In the genomic region with DNA sequence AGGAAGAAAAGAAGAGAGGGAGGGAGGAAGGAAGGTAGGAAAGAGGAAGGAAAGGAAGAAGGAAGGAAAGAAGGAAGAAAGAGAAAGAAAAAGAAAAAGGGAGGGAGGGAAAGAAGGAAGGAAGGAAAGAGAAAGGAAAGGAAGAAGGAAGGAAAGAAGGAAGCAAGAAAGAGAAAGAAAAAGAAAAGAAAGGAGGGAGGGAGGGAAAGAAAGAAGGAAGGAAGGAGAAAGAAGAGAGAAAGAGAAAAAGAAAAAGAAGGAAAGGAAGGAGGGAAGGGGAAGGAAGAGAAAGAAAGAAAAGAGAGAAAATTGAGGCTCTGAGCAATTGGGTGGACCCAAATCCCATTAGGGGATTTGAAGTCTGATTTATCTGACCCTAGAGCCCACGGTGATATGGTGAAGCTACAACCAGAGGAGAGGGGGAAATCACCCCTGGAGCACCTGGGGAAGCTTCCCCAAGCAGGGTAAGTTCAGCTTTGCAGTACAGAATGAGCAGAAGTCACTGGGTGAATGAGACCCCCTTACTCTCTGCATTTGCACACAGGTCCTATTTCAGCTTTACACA, we compare ENCODE assay signal across 28 cellular contexts.
"Had no signal": no experiment of that assay in that cellular context is flagged by ENCODE, and none has a peak within 500 bp of the region (broad histone marks: within the 10 kb centered on the region; RNA-seq: fewer than 3 reads in every experiment).

No MANE protein-coding gene starts in this region.

- DNase-seq: activated CD4-positive, alpha-beta memory T cell treated with anti-CD3 and anti-CD28 coated beads, Interleukin-2, amount 10 ng/mL, durations not matched to agents 7 days and 5 days; activated CD4-positive, alpha-beta T cell treated with anti-CD3 and anti-CD28 coated beads for 1 hour; activated CD4-positive, alpha-beta T cell treated with anti-CD3 and anti-CD28 coated beads for 4 hours; activated CD4-positive, alpha-beta T cell treated with anti-CD3 and anti-CD28 coated beads, Interleukin-2, amount 10 ng/mL, durations not matched to agents 7 days and 5 days; activated CD4-positive, alpha-beta T cell treated with anti-CD3 and anti-CD28 coated beads, Interleukin-2, amount 50 U/mL, for 4 hours; activated CD8-positive, alpha-beta memory T cell treated with anti-CD3 and anti-CD28 coated beads, Interleukin-2, amount 10 ng/mL, durations not matched to agents 7 days and 5 days; activated CD8-positive, alpha-beta memory T cell treated with anti-CD3 and anti-CD28 coated beads, Interleukin-2, amount 50 U/mL, for 4 hours; activated effector memory CD4-positive, alpha-beta T cell treated with anti-CD3 and anti-CD28 coated beads, Interleukin-2, amount 50 U/mL, for 16 hours; activated naive CD4-positive, alpha-beta T cell treated with anti-CD3 and anti-CD28 coated beads for 36 hours; activated T-cell treated with anti-CD3 and anti-CD28 coated beads, Interleukin-2, amount 50 U/mL, for 1 hour; activated T-cell treated with anti-CD3 and anti-CD28 coated beads, Interleukin-2, amount 50 U/mL, for 48 hours; amniotic stem cell; aorta; body of pancreas; caudate nucleus; cortex of kidney; effector CD8-positive, alpha-beta T cell; esophagus squamous epithelium; foreskin melanocyte; T-helper 2 cell had no signal

- H3K27me3 Mint-ChIP-seq: activated naive CD8-positive, alpha-beta T cell had no signal

- H3K27me3 ChIP-seq: body of pancreas, esophagus squamous epithelium had no signal

- H3K36me3 Mint-ChIP-seq: activated CD8-positive, alpha-beta memory T cell treated with anti-CD3 and anti-CD28 coated beads, Interleukin-2, amount 10 ng/mL, durations not matched to agents 7 days and 5 days; activated naive CD8-positive, alpha-beta T cell had no signal

- H3K27ac Mint-ChIP-seq: activated CD4-positive, alpha-beta memory T cell treated with anti-CD3 and anti-CD28 coated beads, Interleukin-2, amount 10 ng/mL, durations not matched to agents 7 days and 5 days; activated CD4-positive, alpha-beta T cell treated with anti-CD3 and anti-CD28 coated beads, Interleukin-2, amount 10 ng/mL, durations not matched to agents 7 days and 5 days; activated CD8-positive, alpha-beta memory T cell treated with anti-CD3 and anti-CD28 coated beads, Interleukin-2, amount 10 ng/mL, durations not matched to agents 7 days and 5 days; activated naive CD4-positive, alpha-beta T cell treated with anti-CD3 and anti-CD28 coated beads for 36 hours; activated naive CD8-positive, alpha-beta T cell; activated T-helper 1 cell treated with anti-CD3 and anti-CD28 coated beads, Interleukin-12 subunit alpha, Interleukin-12 subunit beta, Interleukin-2, Interleukin-4 antibody, amounts not matched to agents 30 ng/mL and 10 ng/mL and 1 ng/mL, durations not matched to agents 14 hours and 24 hours and 36 hours; activated T-helper 2 cell treated with anti-CD3 and anti-CD28 coated beads, Interferon-gamma antibody, Interleukin-2, Interleukin-4, amounts not matched to agents 10 μg/mL and 5 μg/mL and 100 μg/mL, durations not matched to agents 14 hours and 24 hours and 36 hours had no signal

- FAIRE-seq: colon, endometrium, endothelial cell of umbilical vein had no signal

- H3K36me3 ChIP-seq: esophagus squamous epithelium, gastroesophageal sphincter had no signal

- H3K4me1 Mint-ChIP-seq: activated CD4-positive, alpha-beta memory T cell treated with anti-CD3 and anti-CD28 coated beads, Interleukin-2, amount 10 ng/mL, durations not matched to agents 7 days and 5 days; activated CD4-positive, alpha-beta T cell treated with anti-CD3 and anti-CD28 coated beads, Interleukin-2, amount 10 ng/mL, durations not matched to agents 7 days and 5 days; activated CD8-positive, alpha-beta memory T cell treated with anti-CD3 and anti-CD28 coated beads, Interleukin-2, amount 10 ng/mL, durations not matched to agents 7 days and 5 days had no signal

- H3K9me3 Mint-ChIP-seq: activated CD4-positive, alpha-beta memory T cell treated with anti-CD3 and anti-CD28 coated beads, Interleukin-2, amount 10 ng/mL, durations not matched to agents 7 days and 5 days; activated CD4-positive, alpha-beta T cell treated with anti-CD3 and anti-CD28 coated beads, Interleukin-2, amount 10 ng/mL, durations not matched to agents 7 days and 5 days; activated naive CD4-positive, alpha-beta T cell treated with anti-CD3 and anti-CD28 coated beads for 36 hours; activated T-helper 1 cell treated with anti-CD3 and anti-CD28 coated beads, Interleukin-12 subunit alpha, Interleukin-12 subunit beta, Interleukin-2, Interleukin-4 antibody, amounts not matched to agents 30 ng/mL and 10 ng/mL and 1 ng/mL, durations not matched to agents 14 hours and 24 hours and 36 hours; activated T-helper 2 cell treated with anti-CD3 and anti-CD28 coated beads, Interferon-gamma antibody, Interleukin-2, Interleukin-4, amounts not matched to agents 10 μg/mL and 5 μg/mL and 100 μg/mL, durations not matched to agents 14 hours and 24 hours and 36 hours had no signal

- H3K9me3 ChIP-seq: body of pancreas, esophagus squamous epithelium, gastroesophageal sphincter had no signal

- ATAC-seq: activated CD8-positive, alpha-beta memory T cell treated with anti-CD3 and anti-CD28 coated beads, Interleukin-2, amount 10 ng/mL, durations not matched to agents 7 days and 5 days; body of pancreas; gastroesophageal sphincter had no signal

- H3K4me3 ChIP-seq: body of pancreas, esophagus squamous epithelium, gastroesophageal sphincter had no signal

- H3K4me3 Mint-ChIP-seq: activated CD4-positive, alpha-beta memory T cell treated with anti-CD3 and anti-CD28 coated beads, Interleukin-2, amount 10 ng/mL, durations not matched to agents 7 days and 5 days; activated CD4-positive, alpha-beta T cell treated with anti-CD3 and anti-CD28 coated beads, Interleukin-2, amount 10 ng/mL, durations not matched to agents 7 days and 5 days; activated CD8-positive, alpha-beta memory T cell treated with anti-CD3 and anti-CD28 coated beads, Interleukin-2, amount 10 ng/mL, durations not matched to agents 7 days and 5 days; activated naive CD4-positive, alpha-beta T cell treated with anti-CD3 and anti-CD28 coated beads for 36 hours; activated naive CD8-positive, alpha-beta T cell; activated T-helper 1 cell treated with anti-CD3 and anti-CD28 coated beads, Interleukin-12 subunit alpha, Interleukin-12 subunit beta, Interleukin-2, Interleukin-4 antibody, amounts not matched to agents 30 ng/mL and 10 ng/mL and 1 ng/mL, durations not matched to agents 14 hours and 24 hours and 36 hours had no signal

- H3K4me1 ChIP-seq: body of pancreas had no signal

- H3K27ac ChIP-seq: body of pancreas, epithelial cell of prostate, esophagus squamous epithelium, gastroesophageal sphincter had no signal
